Comparison of ENCODE assay signal across 9 cellular contexts in the genomic region with DNA sequence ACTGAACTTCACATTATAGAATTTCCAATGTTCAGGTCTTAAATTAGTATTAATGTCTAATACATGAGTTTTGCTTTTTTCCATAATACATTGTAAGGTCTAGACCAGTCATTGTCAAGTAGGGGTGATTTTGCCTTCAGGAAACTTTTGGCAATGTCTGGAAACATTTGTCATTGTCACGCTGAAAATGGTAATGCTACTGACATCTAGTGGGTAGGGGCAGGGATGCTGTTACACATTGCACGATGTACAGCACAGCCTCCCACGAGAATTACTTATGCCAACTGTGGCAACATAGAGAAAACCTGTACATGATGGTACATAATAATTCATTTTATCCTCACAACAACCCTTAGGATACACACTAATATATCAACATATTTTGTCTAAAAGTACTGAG.
DNase-seq lines count a peak whose midpoint lies in the region; ATAC-seq and TF ChIP-seq lines count a peak whose summit lies in the region.
"Had no signal": no experiment of that assay in that cellular context is flagged by ENCODE, and none has a peak within 500 bp of the region (broad histone marks: within the 10 kb centered on the region; RNA-seq: fewer than 3 reads in every experiment).

No MANE protein-coding gene starts in this region.

- DNase-seq in WTC11 (ENCODE audit: low spot score) (no peak), middle frontal gyrus (ENCODE audit: extremely low spot score, low spot score) (peak; percentile 53), esophagus muscularis mucosa (ENCODE audit: extremely low spot score) (no peak)
- DNase-seq: activated effector memory CD4-positive, alpha-beta T cell treated with anti-CD3 and anti-CD28 coated beads, Interleukin-2, amount 50 U/mL, for 16 hours had no signal

- peak; percentile 29; the same call in 1 of the 2 replicates for TF ChIP-seq CTCF in GM12875 (IDR thresholded peaks at IDR 0.05; ENCODE audit: borderline replicate concordance, insufficient read depth, low read depth, low read length)
- peak; percentile 77 for TF ChIP-seq CTCF in LNCAP (IDR thresholded peaks at IDR 0.05)
- no peak for TF ChIP-seq CTCF in WTC11 (IDR thresholded peaks at IDR 0.05)
- TF ChIP-seq CTCF in esophagus muscularis mucosa (IDR thresholded peaks at IDR 0.05) = no peak

- H3K4me3 ChIP-seq in GM12875 (ENCODE audit: low read depth, low read length) (no peak overlapping the region), esophagus muscularis mucosa (no peak overlapping the region)

- CTCF ChIA-PET in WTC11 (lab: Charles Lee) = no interaction called here

- no peak for TF ChIP-seq POLR2A in esophagus muscularis mucosa (IDR thresholded peaks at IDR 0.05; ENCODE audit: low read depth)

- H3K36me3 ChIP-seq in esophagus muscularis mucosa = no peaks in the 10 kb centered on the region

- H3K9me3 ChIP-seq in esophagus muscularis mucosa = no peaks in the 10 kb centered on the region

- H3K27ac Mint-ChIP-seq in WTC11 = no peak overlapping the region

- peak; percentile 58 for ATAC-seq in WTC11
- no peak for ATAC-seq in GM18861 (IDR thresholded peaks at IDR 0.05; ENCODE audit: unreplicated experiment)
- ATAC-seq in HG02588 (IDR thresholded peaks at IDR 0.05; ENCODE audit: unreplicated experiment) = no peak
- ATAC-seq in GM21528 (IDR thresholded peaks at IDR 0.05; ENCODE audit: low FRiP score, unreplicated experiment) = no peak

- peaks cover under 1% of the 10 kb centered on the region for H3K9me3 Mint-ChIP-seq in WTC11

- intact Hi-C loops in esophagus muscularis mucosa (cut with DNase I) = no loop called here

- no peaks in the 10 kb centered on the region for H3K27me3 Mint-ChIP-seq in WTC11 (ENCODE audit: low read depth)

- POLR2A ChIA-PET in WTC11 (lab: Charles Lee) = no interaction called here

- H3K36me3 Mint-ChIP-seq in WTC11 = no peaks in the 10 kb centered on the region

- H3K4me1 ChIP-seq in esophagus muscularis mucosa = no peaks in the 10 kb centered on the region

- no peak for TF ChIP-seq EP300 in esophagus muscularis mucosa (IDR thresholded peaks at IDR 0.05)

- WGBS in esophagus muscularis mucosa = 28% methylated on average over 3 of the region's 3 CpGs

- H3K4me3 Mint-ChIP-seq in WTC11 = no peak overlapping the region

- no peaks in the 10 kb centered on the region for H3K4me1 Mint-ChIP-seq in WTC11

- H3K27ac ChIP-seq in esophagus muscularis mucosa (replicated peaks in 1 of 4) = no peak overlapping the region

- H3K27me3 ChIP-seq in esophagus muscularis mucosa = no peaks in the 10 kb centered on the region

TF ChIP-seq in WTC11, 78 proteins besides CTCF, POLR2A, EP300 and RAD21:
- TF ChIP-seq ATF1 (CRISPR knock-in tag; IDR thresholded peaks at IDR 0.05) (no peak), TEAD4 (CRISPR knock-in tag; IDR thresholded peaks at IDR 0.05) (no peak), NR2C2 (CRISPR knock-in tag; IDR thresholded peaks at IDR 0.05) (no peak), RELA (CRISPR knock-in tag; IDR thresholded peaks at IDR 0.05; ENCODE audit: borderline replicate concordance) (no peak)
TF ChIP-seq in WTC11: peak in this region for 0.

Comparison
In these comparisons a context has a peak if more than half of its experiments do, and no peak if none do; other contexts are left out.
1. CTCF ChIP-seq: peak in GM12875 (single experiment) and LNCAP (single experiment); none in WTC11 (single experiment) and esophagus muscularis mucosa (0 of 3).